Comparison of ENCODE assay signal across 8 cellular contexts in the genomic region with DNA sequence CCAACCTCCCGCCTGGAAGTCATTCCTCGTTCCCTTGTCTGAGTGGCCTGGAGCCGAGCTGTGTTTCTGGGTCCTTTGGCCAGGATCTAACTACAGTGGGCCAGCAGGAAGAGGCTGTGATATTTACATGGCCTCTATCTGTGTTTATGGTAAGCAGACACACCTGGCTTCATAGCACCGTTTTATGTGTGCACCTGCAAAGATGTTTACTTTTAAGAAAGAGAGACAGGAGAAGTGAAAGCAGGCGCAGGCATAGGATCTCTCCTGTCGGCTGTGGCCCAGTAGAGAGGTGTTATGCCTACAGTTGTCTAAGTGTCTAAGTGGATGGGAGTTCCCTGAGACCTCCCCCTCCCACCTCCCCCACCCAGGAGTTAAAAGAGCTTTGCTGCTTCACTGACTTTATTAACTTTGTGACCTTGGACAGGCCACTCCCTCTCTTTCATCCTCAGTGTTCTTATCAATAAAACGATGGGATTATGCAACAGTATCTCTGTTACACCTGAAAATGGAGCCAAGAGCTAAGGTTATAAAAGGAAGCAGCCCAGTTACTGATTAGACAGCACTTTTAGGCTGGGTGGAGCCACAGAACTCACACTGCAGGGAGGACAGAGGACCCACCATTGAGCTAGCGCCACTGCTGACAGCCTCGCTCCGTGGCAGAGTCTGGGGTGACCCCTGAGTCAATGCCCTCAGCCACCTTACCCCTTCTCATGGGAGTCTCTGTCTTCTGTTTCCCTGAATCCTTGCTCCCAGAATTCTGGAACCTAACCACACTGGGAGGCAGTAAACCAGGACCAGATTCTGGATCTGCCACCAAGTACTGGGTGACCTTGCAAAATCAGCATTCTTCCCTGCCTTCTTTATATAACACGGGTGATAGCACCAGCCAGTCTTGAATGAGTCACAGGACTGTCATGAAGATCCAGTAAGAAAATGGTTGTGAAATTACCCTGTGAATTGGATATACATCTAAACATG. TPM values are rescaled to one million over a fixed set of nuclear protein-coding genes. Genes with fewer than 3 reads are reported as not detected.
DNase-seq lines count a peak whose midpoint lies in the region; ATAC-seq, FAIRE-seq and TF ChIP-seq lines count a peak whose summit lies in the region.

No MANE protein-coding gene starts in this region.

- peak; percentile 60 for DNase-seq in GM04504 (ENCODE audit: low read depth)
- DNase-seq in NCI-H748 treated with DMSO at 0.1 percent for 48 hours (lab: John Stamatoyannopoulos, UW) = peak; percentile 82
- DNase-seq in fibroblast of peridontal ligament (ENCODE audit: extremely low read depth) = peak; percentile 76
- DNase-seq in small intestine = peak; percentile 97
- no peak for DNase-seq in GM10266 (ENCODE audit: extremely low spot score)
- no peak for DNase-seq in erythroblast (lab: John Stamatoyannopoulos, UW)

- H3K27ac ChIP-seq in small intestine (ENCODE audit: low read depth in 1 of 2, low read length in 1 of 2) = peak overlapping the region; percentile 92 to 95

- H3K9me3 ChIP-seq in small intestine (ENCODE audit: control insufficient read depth, low read depth) = no peaks in the 10 kb centered on the region

- TF ChIP-seq CTCF in GM10266 (IDR thresholded peaks at IDR 0.05; ENCODE audit: control insufficient read depth, insufficient read depth, low read depth, missing control alignments) = no peak

- FAIRE-seq in small intestine (lab: Jason Lieb, UNC) = no peak

- 8 to 44% (median 23%) methylated on average over 11 of the region's 11 CpGs for WGBS in small intestine, 3 donors

- no peak for TF ChIP-seq POLR2A in erythroblast (IDR thresholded peaks at IDR 0.05; ENCODE audit: low read length)

- no peaks in the 10 kb centered on the region for H3K27me3 ChIP-seq in small intestine (ENCODE audit: control insufficient read depth in 2 of 2, insufficient read depth in 2 of 2, low read length in 2 of 2)

- no peaks in the 10 kb centered on the region for H3K36me3 ChIP-seq in small intestine (ENCODE audit: control insufficient read depth in 2 of 2, insufficient read depth in 2 of 2, low read length in 2 of 2)

- no peak overlapping the region for H3K4me3 ChIP-seq in small intestine (ENCODE audit: low read depth in 1 of 2, low read length in 2 of 2)

- H3K4me1 ChIP-seq in small intestine (ENCODE audit: control insufficient read depth in 2 of 2, insufficient read depth in 1 of 2, low read depth in 1 of 2, low read length in 1 of 2) = peaks cover 10 to 14% of the 10 kb centered on the region in 2 donors

- ATAC-seq in HG03108 (IDR thresholded peaks at IDR 0.05; ENCODE audit: unreplicated experiment) (peak; percentile 59), GM18858 (IDR thresholded peaks at IDR 0.05; ENCODE audit: unreplicated experiment) (no peak)

RNA-seq across cellular contexts. Expression of gene ST14, which starts 22.0 kb away (rescaled TPM):
- polyA plus RNA-seq in small intestine = 100 to 1,000 TPM in 2 of 3 donors, 10 to 100 TPM in 1; 97.8 to 169 (median 116) TPM

Comparison
In these comparisons a context has a peak if more than half of its experiments do, and no peak if none do; other contexts are left out.
1. DNase-seq: peak in GM04504 (single experiment), NCI-H748 treated with DMSO at 0.1 percent for 48 hours (single experiment), fibroblast of peridontal ligament (single experiment) and small intestine (single experiment); none in GM10266 (single experiment) and erythroblast (0 of 2).